18 cellular contexts compared by ENCODE assay signal in genomic region chr2:173614265-173614930, GRCh38.
"Had no signal": no experiment of that assay in that cellular context is flagged by ENCODE, and none has a peak within 500 bp of the region (broad histone marks: within the 10 kb centered on the region; RNA-seq: fewer than 3 reads in every experiment).

No MANE protein-coding gene starts in this region.

- H3K4me3 ChIP-seq: coronary artery, hepatocyte, ovary, right atrium auricular region, smooth muscle cell had no signal

- DNase-seq: effector CD4-positive, alpha-beta T cell; endodermal cell; foreskin melanocyte; head of caudate nucleus; kidney; left cardiac atrium; mesendoderm; naive thymus-derived CD4-positive, alpha-beta T cell; nucleus accumbens; ovary; stimulated activated CD4-positive, alpha-beta T cell treated with anti-CD3 and anti-CD28 coated beads, Interleukin-2, amount 100 ng/mL, for 48 hours; stimulated activated naive CD4-positive, alpha-beta T cell treated with Interleukin-2 at 50 U/mL for 16 hours had no signal

- H3K27ac ChIP-seq: coronary artery, hepatocyte, ovary, right atrium auricular region had no signal

- FAIRE-seq: endothelial cell of umbilical vein, kidney, urothelium cell line had no signal

- H3K4me1 ChIP-seq: right atrium auricular region had no signal

- H3K36me3 ChIP-seq: ovary, right atrium auricular region had no signal

- H2AFZ ChIP-seq: hepatocyte had no signal

- H3K4me2 ChIP-seq: hepatocyte, smooth muscle cell had no signal

- H3K9me3 ChIP-seq: ovary had no signal

- H3K27me3 ChIP-seq: hepatocyte, ovary, right atrium auricular region had no signal

- ATAC-seq: left cardiac atrium; naive thymus-derived CD4-positive, alpha-beta T cell had no signal
